ENCODE assay signal across 8 cellular contexts in genomic region chr2:4354678-4355077, GRCh38.
DNase-seq lines count a peak whose midpoint lies in the region; ATAC-seq and TF ChIP-seq lines count a peak whose summit lies in the region.

No MANE protein-coding gene starts in this region.

- H3K27ac ChIP-seq in GM23338 (ENCODE audit: low read depth) (no peak overlapping the region), OCI-LY7 (ENCODE audit: low read depth, low read length, poor library complexity, severe bottlenecking) (no peak overlapping the region), iPS DF 6.9 (ENCODE audit: low read length) (no peak overlapping the region)

- H4K20me1 ChIP-seq in GM23338 (replicated peaks; ENCODE audit: insufficient read depth), result no peaks in the 10 kb centered on the region
- H4K20me1 ChIP-seq in OCI-LY7 (ENCODE audit: insufficient read depth, low read length), result no peaks in the 10 kb centered on the region

- POLR2A ChIA-PET in OCI-LY7 (lab: Charles Lee), result interaction anchor here (0.7 kb wide), 1 partner anchor 1065 kb away, joined by 3 read pairs; no protein-coding TSS in a partner anchor

- peak; percentile 71 to 87 for TF ChIP-seq CTCF in GM23338 (conservative IDR thresholded peaks at IDR 0.05; ENCODE audit: low read depth in 2 of 2)
- peak; percentile 83 for TF ChIP-seq CTCF in OCI-LY7 (conservative IDR thresholded peaks at IDR 0.05; ENCODE audit: low read length)

- H3K27ac Mint-ChIP-seq in GM23338, result no peak overlapping the region

- intact Hi-C loops in OCI-LY7 (cut with micrococcal nuclease; ENCODE audit: unreplicated experiment), result loop anchor here (10.0 kb wide), 2 partner anchors 230 to 410 kb away; no protein-coding TSS in a partner anchor

- BruUV-seq in OCI-LY7 (replicated peaks; lab: Mats Ljungman, UMichigan), result no TSS peak

- H3K27me3 ChIP-seq in GM23338 (ENCODE audit: insufficient read depth) (no peaks in the 10 kb centered on the region), iPS DF 6.9 (ENCODE audit: control insufficient read depth, insufficient read depth, low read length) (no peaks in the 10 kb centered on the region)

- H3K36me3 ChIP-seq in GM23338 (ENCODE audit: insufficient read depth) (no peaks in the 10 kb centered on the region), OCI-LY7 (ENCODE audit: insufficient read depth, low read length) (no peaks in the 10 kb centered on the region), iPS DF 6.9 (ENCODE audit: control insufficient read depth, insufficient read depth, low read length) (no peaks in the 10 kb centered on the region)

- H3K9me3 ChIP-seq in OCI-LY7 (ENCODE audit: low read length), result no peaks in the 10 kb centered on the region
- no peaks in the 10 kb centered on the region for H3K9me3 ChIP-seq in iPS DF 6.9 (ENCODE audit: control insufficient read depth, insufficient read depth, low read length)

- WGBS in iPS DF 6.9 (ENCODE audit: insufficient coverage, insufficient read length), result no CpG with 5 or more reads among the region's 10 CpGs

- peak; percentile 92 for ATAC-seq in GM23338
- no peak for ATAC-seq in HG02885 (IDR thresholded peaks at IDR 0.05; ENCODE audit: poor library complexity, unreplicated experiment)
- no peak for ATAC-seq in GM18870 (IDR thresholded peaks at IDR 0.05; ENCODE audit: unreplicated experiment)

- H3F3A ChIP-seq in GM23338 (replicated peaks; ENCODE audit: low read depth), result no peaks in the 10 kb centered on the region

- H2AFZ ChIP-seq in GM23338, result no peak overlapping the region
- H2AFZ ChIP-seq in OCI-LY7 (ENCODE audit: low read length), result no peak overlapping the region

- H3K9me3 Mint-ChIP-seq in GM23338, result peaks cover 61% of the 10 kb centered on the region

- peak; percentile 5 for DNase-seq in CMK (ENCODE audit: low read depth)
- peak; percentile 83 for DNase-seq in GM23338 (ENCODE audit: low spot score)
- peak; percentile 52 for DNase-seq in OCI-LY7 (ENCODE audit: low spot score)
- DNase-seq in iPS DF 6.9 (ENCODE audit: low read depth, low spot score), result peak; percentile 81
- no peak for DNase-seq in Ammon's horn (ENCODE audit: low spot score)
- no peak for DNase-seq in midbrain (lab: John Stamatoyannopoulos, UW)

- H3K9me2 ChIP-seq in GM23338 (ENCODE audit: insufficient read depth) (no peaks in the 10 kb centered on the region), OCI-LY7 (ENCODE audit: insufficient read depth, low read length) (no peaks in the 10 kb centered on the region)

- no peak overlapping the region for H3K4me3 Mint-ChIP-seq in GM23338

- H3K4me1 ChIP-seq in GM23338 (ENCODE audit: insufficient read depth), result no peaks in the 10 kb centered on the region
- no peaks in the 10 kb centered on the region for H3K4me1 ChIP-seq in OCI-LY7 (ENCODE audit: insufficient read depth, low read length, poor library complexity, severe bottlenecking)
- no peaks in the 10 kb centered on the region for H3K4me1 ChIP-seq in iPS DF 6.9 (ENCODE audit: control insufficient read depth, insufficient read depth, low read length)

- peaks cover 6% of the 10 kb centered on the region for H3K27me3 Mint-ChIP-seq in GM23338 (ENCODE audit: insufficient read depth, low read depth, poor library complexity)

- H3K4me2 ChIP-seq in GM23338, result no peak overlapping the region
- H3K4me2 ChIP-seq in OCI-LY7 (ENCODE audit: low read length), result no peak overlapping the region

- H3K36me3 Mint-ChIP-seq in GM23338 (ENCODE audit: low read depth), result no peaks in the 10 kb centered on the region

- CTCF ChIA-PET in OCI-LY7 (lab: Charles Lee; ENCODE audit: unreplicated experiment), result no interaction called here

- H3K4me3 ChIP-seq in GM23338 (no peak overlapping the region), OCI-LY7 (ENCODE audit: low read depth, low read length, poor library complexity, severe bottlenecking) (no peak overlapping the region), iPS DF 6.9 (ENCODE audit: low read length) (no peak overlapping the region)

- H3K79me2 ChIP-seq in GM23338 (replicated peaks; ENCODE audit: insufficient read depth) (no peaks in the 10 kb centered on the region), OCI-LY7 (ENCODE audit: insufficient read depth, low read depth, low read length) (no peaks in the 10 kb centered on the region)

- H3K4me1 Mint-ChIP-seq in GM23338, result no peaks in the 10 kb centered on the region

TF ChIP-seq in GM23338, 12 proteins besides CTCF, POLR2A, EP300 and RAD21:
- TF ChIP-seq ZNF462 (CRISPR knock-in tag; IDR thresholded peaks at IDR 0.05) (peak; percentile 45; the same call in 1 of the 2 replicates), ZNF114 (CRISPR knock-in tag; IDR thresholded peaks at IDR 0.05) (no peak)
TF ChIP-seq in GM23338: peak in this region for 1.

Comparison
In these comparisons a context has a peak if more than half of its experiments do, and no peak if none do; other contexts are left out.
1. DNase-seq: peak in CMK (single experiment), GM23338 (single experiment), OCI-LY7 (single experiment) and iPS DF 6.9 (single experiment); none in Ammon's horn (single experiment) and midbrain (single experiment).